Comparison of ENCODE assay signal across 23 cellular contexts in genomic region chr17:59680314-59680713, GRCh38.
"Had no signal": no experiment of that assay in that cellular context is flagged by ENCODE, and none has a peak within 500 bp of the region (broad histone marks: within the 10 kb centered on the region; RNA-seq: fewer than 3 reads in every experiment).

No MANE protein-coding gene starts in this region.

- H3K9me3 ChIP-seq: body of pancreas, esophagus muscularis mucosa, heart left ventricle, mucosa of descending colon, spleen had no signal

- DNase-seq: activated B cell treated with CpG ODN at 0.5 μM for 24 hours; activated CD4-positive, alpha-beta T cell treated with anti-CD3 and anti-CD28 coated beads, Interleukin-2, amount 10 ng/mL, durations not matched to agents 7 days and 5 days; activated CD8-positive, alpha-beta memory T cell treated with anti-CD3 and anti-CD28 coated beads for 24 hours; activated naive CD4-positive, alpha-beta T cell treated with anti-CD3 and anti-CD28 coated beads, Interleukin-2, amount 10 ng/mL, durations not matched to agents 7 days and 5 days; body of pancreas; dorsolateral prefrontal cortex; foreskin melanocyte; heart left ventricle; mucosa of descending colon; naive thymus-derived CD8-positive, alpha-beta T cell; right cardiac atrium; spleen; stimulated activated CD4-positive, alpha-beta T cell treated with anti-CD3 and anti-CD28 coated beads, Interleukin-2, amount 100 ng/mL, for 24 hours; stimulated activated naive CD4-positive, alpha-beta T cell; substantia nigra; T-helper 2 cell; trophoblast cell had no signal

- H3K27me3 ChIP-seq: body of pancreas, dorsolateral prefrontal cortex, esophagus muscularis mucosa, heart left ventricle, spleen had no signal

- H3K9me3 Mint-ChIP-seq: activated B cell treated with CpG ODN at 0.5 μM for 24 hours; activated CD4-positive, alpha-beta T cell treated with anti-CD3 and anti-CD28 coated beads, Interleukin-2, amount 10 ng/mL, durations not matched to agents 7 days and 5 days; activated naive CD4-positive, alpha-beta T cell treated with anti-CD3 and anti-CD28 coated beads, Interleukin-2, amount 10 ng/mL, durations not matched to agents 7 days and 5 days; activated T-helper 2 cell treated with anti-CD3 and anti-CD28 coated beads, Interferon-gamma antibody, Interleukin-2, Interleukin-4, amounts not matched to agents 10 μg/mL and 5 μg/mL and 100 μg/mL, durations not matched to agents 14 hours and 24 hours and 36 hours; naive thymus-derived CD8-positive, alpha-beta T cell had no signal

- H3K4me3 ChIP-seq: body of pancreas, dorsolateral prefrontal cortex, esophagus muscularis mucosa, heart left ventricle, mucosa of descending colon, spleen had no signal

- H3K27ac Mint-ChIP-seq: activated B cell treated with CpG ODN at 0.5 μM for 24 hours; activated CD4-positive, alpha-beta T cell treated with anti-CD3 and anti-CD28 coated beads, Interleukin-2, amount 10 ng/mL, durations not matched to agents 7 days and 5 days; activated naive CD4-positive, alpha-beta T cell treated with anti-CD3 and anti-CD28 coated beads, Interleukin-2, amount 10 ng/mL, durations not matched to agents 7 days and 5 days; activated T-helper 2 cell treated with anti-CD3 and anti-CD28 coated beads, Interferon-gamma antibody, Interleukin-2, Interleukin-4, amounts not matched to agents 10 μg/mL and 5 μg/mL and 100 μg/mL, durations not matched to agents 14 hours and 24 hours and 36 hours; progenitor cell of endocrine pancreas had no signal

- H3K4me1 Mint-ChIP-seq: activated CD4-positive, alpha-beta T cell treated with anti-CD3 and anti-CD28 coated beads, Interleukin-2, amount 10 ng/mL, durations not matched to agents 7 days and 5 days; activated naive CD4-positive, alpha-beta T cell treated with anti-CD3 and anti-CD28 coated beads, Interleukin-2, amount 10 ng/mL, durations not matched to agents 7 days and 5 days had no signal

- H3K27me3 Mint-ChIP-seq: activated B cell treated with CpG ODN at 0.5 μM for 24 hours; activated CD4-positive, alpha-beta T cell treated with anti-CD3 and anti-CD28 coated beads, Interleukin-2, amount 10 ng/mL, durations not matched to agents 7 days and 5 days; activated naive CD4-positive, alpha-beta T cell treated with anti-CD3 and anti-CD28 coated beads, Interleukin-2, amount 10 ng/mL, durations not matched to agents 7 days and 5 days; naive thymus-derived CD8-positive, alpha-beta T cell; progenitor cell of endocrine pancreas had no signal

- ATAC-seq: body of pancreas; heart left ventricle; mucosa of descending colon; naive thymus-derived CD8-positive, alpha-beta T cell; right cardiac atrium had no signal

- H3K4me1 ChIP-seq: body of pancreas had no signal

- FAIRE-seq: endometrium, islet of Langerhans, TTC549 had no signal

- H3K4me3 Mint-ChIP-seq: activated B cell treated with CpG ODN at 0.5 μM for 24 hours; activated CD4-positive, alpha-beta T cell treated with anti-CD3 and anti-CD28 coated beads, Interleukin-2, amount 10 ng/mL, durations not matched to agents 7 days and 5 days; activated naive CD4-positive, alpha-beta T cell treated with anti-CD3 and anti-CD28 coated beads, Interleukin-2, amount 10 ng/mL, durations not matched to agents 7 days and 5 days; naive thymus-derived CD8-positive, alpha-beta T cell had no signal

- H3K27ac ChIP-seq: body of pancreas, heart left ventricle, spleen had no signal
